In genomic region chr6:113635222-113635970, GRCh38 we compare ENCODE assay signal across 18 cellular contexts.
DNase-seq lines count a peak whose midpoint lies in the region; ATAC-seq lines count a peak whose summit lies in the region.
"Had no signal": no experiment of that assay in that cellular context is flagged by ENCODE, and none has a peak within 500 bp of the region (broad histone marks: within the 10 kb centered on the region; RNA-seq: fewer than 3 reads in every experiment).

No MANE protein-coding gene starts in this region.

- H3K9me3 ChIP-seq in adipocyte (ENCODE audit: control insufficient read depth, low read length) = no peaks in the 10 kb centered on the region
- H3K9me3 ChIP-seq: pancreas had no signal

- no peak for ATAC-seq in stimulated activated naive B cell treated with anti-CD40 and anti-IgM and Interleukin-4, amounts not matched to agents 10 μg/mL and 1 μg/mL and 100 μg/mL, for 72 hours (replicated peaks)
- ATAC-seq in T-cell (replicated peaks in 1 of 4) = no peak
- ATAC-seq: activated CD4-positive, CD25-positive, alpha-beta regulatory T cell treated with anti-CD3 and anti-CD28 coated beads, Interleukin-2, amount 50 U/mL, for 24 hours had no signal

- H3K27me3 ChIP-seq in adipocyte (replicated peaks; ENCODE audit: control insufficient read depth, insufficient read depth, low read length) = no peaks in the 10 kb centered on the region
- H3K27me3 ChIP-seq: pancreas had no signal

- H3K36me3 Mint-ChIP-seq in stimulated activated naive B cell treated with anti-CD40 and anti-IgM and Interleukin-4, amounts not matched to agents 10 μg/mL and 1 μg/mL and 100 μg/mL, for 72 hours = no peaks in the 10 kb centered on the region
- H3K36me3 Mint-ChIP-seq in T-cell = no peaks in the 10 kb centered on the region
- H3K36me3 Mint-ChIP-seq: activated naive CD8-positive, alpha-beta T cell had no signal

- DNase-seq in DMS53 (lab: John Stamatoyannopoulos, UW) (peak; percentile 33), DMS53 treated with DMSO at 0.1 percent for 48 hours (lab: John Stamatoyannopoulos, UW; ENCODE audit: unreplicated experiment) (no peak), adipocyte (ENCODE audit: low read depth) (no peak), lung microvascular endothelial cell (ENCODE audit: low read depth in 2 of 2) (peak; percentile 14 to 45), pons (ENCODE audit: low spot score) (no peak), NCI-H1092 (lab: John Stamatoyannopoulos, UW) (no peak), T-cell (no peak)
- no peak for DNase-seq in stimulated activated naive B cell treated with anti-CD40 and anti-IgM and Interleukin-4, amounts not matched to agents 10 μg/mL and 1 μg/mL and 100 μg/mL, for 72 hours
- DNase-seq: 8988T; midbrain; NCI-H2081; NCI-H774; pancreas; stimulated activated CD4-positive, alpha-beta T cell treated with anti-CD3 and anti-CD28 coated beads, Interleukin-15, amount 100 ng/mL, for 24 hours had no signal

- peaks cover 38 to 58% of the 10 kb centered on the region in 2 donors for H3K4me1 Mint-ChIP-seq in stimulated activated naive B cell treated with anti-CD40 and anti-IgM and Interleukin-4, amounts not matched to agents 10 μg/mL and 1 μg/mL and 100 μg/mL, for 72 hours
- H3K4me1 Mint-ChIP-seq in T-cell = peaks cover 5 to 21% (median 13%) of the 10 kb centered on the region in 3 donors

- CTCF ChIA-PET in T-cell (lab: Charles Lee) = no interaction called here

- no peaks in the 10 kb centered on the region for H3K27me3 Mint-ChIP-seq in stimulated activated naive B cell treated with anti-CD40 and anti-IgM and Interleukin-4, amounts not matched to agents 10 μg/mL and 1 μg/mL and 100 μg/mL, for 72 hours
- peaks cover 2 to 6% of the 10 kb centered on the region in 2 donors for H3K27me3 Mint-ChIP-seq in T-cell
- H3K27me3 Mint-ChIP-seq: central memory CD8-positive, alpha-beta T cell had no signal

- H3K4me3 Mint-ChIP-seq in stimulated activated naive B cell treated with anti-CD40 and anti-IgM and Interleukin-4, amounts not matched to agents 10 μg/mL and 1 μg/mL and 100 μg/mL, for 72 hours = peak overlapping the region; percentile 2 to 5
- H3K4me3 Mint-ChIP-seq in T-cell = no peak overlapping the region
- H3K4me3 Mint-ChIP-seq: activated naive CD8-positive, alpha-beta T cell; central memory CD8-positive, alpha-beta T cell; T-helper 1 cell treated with Interleukin-12 subunit alpha and Interleukin-12 subunit beta and Interleukin-4 antibody, amounts not matched to agents 30 μg/mL and 1 μg/mL, for 36 hours had no signal

- H3K9ac ChIP-seq in adipocyte (ENCODE audit: low read length) = no peak overlapping the region

- H3K9me3 Mint-ChIP-seq in stimulated activated naive B cell treated with anti-CD40 and anti-IgM and Interleukin-4, amounts not matched to agents 10 μg/mL and 1 μg/mL and 100 μg/mL, for 72 hours = no peaks in the 10 kb centered on the region
- H3K9me3 Mint-ChIP-seq in T-cell = no peaks in the 10 kb centered on the region
- H3K9me3 Mint-ChIP-seq: central memory CD8-positive, alpha-beta T cell; T-helper 1 cell treated with Interleukin-12 subunit alpha and Interleukin-12 subunit beta and Interleukin-4 antibody, amounts not matched to agents 30 μg/mL and 1 μg/mL, for 36 hours had no signal

- peaks cover 51% of the 10 kb centered on the region for H3K4me1 ChIP-seq in adipocyte (ENCODE audit: control insufficient read depth, insufficient read depth, low read length)

- H3K27ac Mint-ChIP-seq in stimulated activated naive B cell treated with anti-CD40 and anti-IgM and Interleukin-4, amounts not matched to agents 10 μg/mL and 1 μg/mL and 100 μg/mL, for 72 hours = peak overlapping the region; percentile 81
- no peak overlapping the region for H3K27ac Mint-ChIP-seq in T-cell
- H3K27ac Mint-ChIP-seq: activated naive CD8-positive, alpha-beta T cell; T-helper 1 cell treated with Interleukin-12 subunit alpha and Interleukin-12 subunit beta and Interleukin-4 antibody, amounts not matched to agents 30 μg/mL and 1 μg/mL, for 36 hours had no signal

- POLR2A ChIA-PET in T-cell (lab: Charles Lee) = no interaction called here

- no peaks in the 10 kb centered on the region for H3K36me3 ChIP-seq in adipocyte (ENCODE audit: control insufficient read depth, insufficient read depth, low read length, severe bottlenecking)
- H3K36me3 ChIP-seq: pancreas had no signal

- H3K4me3 ChIP-seq in adipocyte (ENCODE audit: low read length) = peak overlapping the region; percentile 12
- H3K4me3 ChIP-seq: pancreas had no signal

Comparison
In these comparisons a context has a peak if more than half of its experiments do, and no peak if none do; other contexts are left out.
1. DNase-seq: peak in DMS53 (single experiment) and lung microvascular endothelial cell (2 of 2); none in DMS53 treated with DMSO at 0.1 percent for 48 hours (single experiment), adipocyte (single experiment), stimulated activated naive B cell treated with anti-CD40 and anti-IgM and Interleukin-4, amounts not matched to agents 10 μg/mL and 1 μg/mL and 100 μg/mL, for 72 hours (single experiment), pons (single experiment), NCI-H1092 (single experiment) and T-cell (0 of 34).
2. H3K4me3 Mint-ChIP-seq: peak in stimulated activated naive B cell treated with anti-CD40 and anti-IgM and Interleukin-4, amounts not matched to agents 10 μg/mL and 1 μg/mL and 100 μg/mL, for 72 hours (2 of 2); none in T-cell (0 of 3).